Comparison of ENCODE assay signal across 1 cellular context in genomic region chr4:112119358-112119783, GRCh38.
TF ChIP-seq lines count a peak whose summit lies in the region.

No MANE protein-coding gene starts in this region.

TF ChIP-seq in GM23338, 12 proteins besides CTCF, POLR2A, EP300 and RAD21 (continued from another document):
- no peak for TF ChIP-seq ZNF462 (CRISPR knock-in tag; IDR thresholded peaks at IDR 0.05)
- no peak for TF ChIP-seq JUNB (IDR thresholded peaks at IDR 0.05; ENCODE audit: unreplicated experiment)
